ENCODE assay signal across 8 cellular contexts in genomic region chrX:154018518-154019060, GRCh38. TPM values are rescaled to one million over a fixed set of nuclear protein-coding genes. Genes with fewer than 3 reads are reported as not detected.
DNase-seq lines count a peak whose midpoint lies in the region; ATAC-seq, FAIRE-seq and TF ChIP-seq lines count a peak whose summit lies in the region.

No MANE protein-coding gene starts in this region.

- H3K4me1 ChIP-seq in kidney (ENCODE audit: control insufficient read depth in 1 of 2, insufficient read depth in 1 of 2, low read depth in 1 of 2, low read length in 2 of 2), result peaks cover 5 to 9% of the 10 kb centered on the region in 2 donors
- peaks cover 34% of the 10 kb centered on the region for H3K4me1 ChIP-seq in suprapubic skin

- H3K9ac ChIP-seq in kidney (ENCODE audit: low read length in 2 of 2), result peak overlapping the region; percentile 26 to 41

- no peaks in the 10 kb centered on the region for H3K9me3 ChIP-seq in kidney (ENCODE audit: control insufficient read depth in 1 of 2, low read length in 2 of 2)
- no peaks in the 10 kb centered on the region for H3K9me3 ChIP-seq in suprapubic skin

- H3K27me3 ChIP-seq in suprapubic skin, result no peaks in the 10 kb centered on the region

- no peaks in the 10 kb centered on the region for H3K27me3 Mint-ChIP-seq in activated CD4-positive, alpha-beta T cell treated with anti-CD3 and anti-CD28 coated beads for 36 hours
- no peaks in the 10 kb centered on the region for H3K27me3 Mint-ChIP-seq in activated naive CD4-positive, alpha-beta T cell treated with anti-CD3 and anti-CD28 coated beads, Interleukin-2, amount 10 ng/mL, durations not matched to agents 7 days and 5 days

- POLR2A ChIA-PET in activated CD4-positive, alpha-beta T cell treated with anti-CD3 and anti-CD28 coated beads for 36 hours (lab: Charles Lee), result interaction anchor here (0.6 kb wide), 1 partner anchor 51 kb away, joined by 3 read pairs; no protein-coding TSS in a partner anchor

- TF ChIP-seq EP300 in suprapubic skin (IDR thresholded peaks at IDR 0.05), result no peak

- intact Hi-C loops in activated CD4-positive, alpha-beta T cell treated with anti-CD3 and anti-CD28 coated beads for 36 hours (cut with DNase I, micrococcal nuclease), result loop anchor here in 1 of 2 experiments (2.0 to 10.0 kb wide), 4 partner anchors 34 to 356 kb away; partner anchors contain the start of genes ARHGAP4, EMD, FLNA and MECP2
- intact Hi-C loops in kidney (cut with DNase I), result no loop called here

- H3K27ac ChIP-seq in kidney (ENCODE audit: low read depth in 2 of 2, low read length in 2 of 2) (peak overlapping the region in 1 of 2 donors; percentile 32), suprapubic skin (peak overlapping the region; percentile 93)

- no peak for TF ChIP-seq POLR2A in suprapubic skin (IDR thresholded peaks at IDR 0.05)

- FAIRE-seq in kidney (lab: Jason Lieb, UNC), result no peak

- DNase-seq in activated CD4-positive, alpha-beta T cell treated with anti-CD3 and anti-CD28 coated beads for 36 hours, result no peak
- DNase-seq in activated CD4-positive, alpha-beta T cell treated with anti-CD3 and anti-CD28 coated beads, Interleukin-2, amount 50 U/mL, for 4 hours, result no peak
- DNase-seq in activated naive CD4-positive, alpha-beta T cell treated with anti-CD3 and anti-CD28 coated beads, Interleukin-2, amount 10 ng/mL, durations not matched to agents 7 days and 5 days, result no peak
- DNase-seq in kidney (no peak), suprapubic skin (ENCODE audit: low spot score in 2 of 2) (no peak), left lobe of liver (ENCODE audit: low spot score) (no peak), HCEC 1CT (no peak)

- H3K4me3 Mint-ChIP-seq in activated CD4-positive, alpha-beta T cell treated with anti-CD3 and anti-CD28 coated beads for 36 hours, result peak overlapping the region; percentile 85
- H3K4me3 Mint-ChIP-seq in activated naive CD4-positive, alpha-beta T cell treated with anti-CD3 and anti-CD28 coated beads, Interleukin-2, amount 10 ng/mL, durations not matched to agents 7 days and 5 days, result peak overlapping the region; percentile 87

- peaks cover 14% of the 10 kb centered on the region for H3K4me1 Mint-ChIP-seq in activated CD4-positive, alpha-beta T cell treated with anti-CD3 and anti-CD28 coated beads for 36 hours
- H3K4me1 Mint-ChIP-seq in activated naive CD4-positive, alpha-beta T cell treated with anti-CD3 and anti-CD28 coated beads, Interleukin-2, amount 10 ng/mL, durations not matched to agents 7 days and 5 days, result peaks cover 30% of the 10 kb centered on the region

- TF ChIP-seq CTCF in kidney (IDR thresholded peaks at IDR 0.05; ENCODE audit: borderline replicate concordance, extremely low read depth, insufficient read depth) (no peak), suprapubic skin (IDR thresholded peaks at IDR 0.05) (no peak)

- H3K36me3 Mint-ChIP-seq in activated CD4-positive, alpha-beta T cell treated with anti-CD3 and anti-CD28 coated beads for 36 hours (ENCODE audit: low read depth), result peaks cover 6% of the 10 kb centered on the region
- H3K36me3 Mint-ChIP-seq in activated naive CD4-positive, alpha-beta T cell treated with anti-CD3 and anti-CD28 coated beads, Interleukin-2, amount 10 ng/mL, durations not matched to agents 7 days and 5 days, result peaks cover 17% of the 10 kb centered on the region

- H3K4me3 ChIP-seq in kidney (ENCODE audit: low read length in 2 of 2), result peak overlapping the region; percentile 14 to 32
- H3K4me3 ChIP-seq in suprapubic skin, result peak overlapping the region; percentile 66

- H3K9me3 Mint-ChIP-seq in activated CD4-positive, alpha-beta T cell treated with anti-CD3 and anti-CD28 coated beads for 36 hours (ENCODE audit: low read depth), result no peaks in the 10 kb centered on the region
- no peaks in the 10 kb centered on the region for H3K9me3 Mint-ChIP-seq in activated naive CD4-positive, alpha-beta T cell treated with anti-CD3 and anti-CD28 coated beads, Interleukin-2, amount 10 ng/mL, durations not matched to agents 7 days and 5 days

- no peak for ATAC-seq in activated CD4-positive, alpha-beta T cell treated with anti-CD3 and anti-CD28 coated beads for 36 hours
- ATAC-seq in HG03280 (IDR thresholded peaks at IDR 0.05; ENCODE audit: unreplicated experiment), result no peak
- no peak for ATAC-seq in left lobe of liver

- peaks cover 0 to 2% of the 10 kb centered on the region in 2 donors for H3K36me3 ChIP-seq in kidney (ENCODE audit: control insufficient read depth in 1 of 2, insufficient read depth in 2 of 2, low read length in 2 of 2)
- H3K36me3 ChIP-seq in suprapubic skin, result peaks cover 25% of the 10 kb centered on the region

- CTCF ChIA-PET in activated CD4-positive, alpha-beta T cell treated with anti-CD3 and anti-CD28 coated beads for 36 hours (lab: Charles Lee), result interaction anchor here (0.6 to 0.8 kb wide), 2 partner anchors 49 to 311 kb away, joined by 3 to 5 read pairs; no protein-coding TSS in a partner anchor
- CTCF ChIA-PET in activated naive CD4-positive, alpha-beta T cell treated with anti-CD3 and anti-CD28 coated beads, Interleukin-2, amount 10 ng/mL, durations not matched to agents 7 days and 5 days (lab: Charles Lee), result interaction anchor here (1.0 to 1.4 kb wide), 2 partner anchors 38 to 352 kb away, joined by 3 to 4 read pairs; no protein-coding TSS in a partner anchor

- 76% methylated on average over 12 of the region's 15 CpGs for WGBS in suprapubic skin

- peak overlapping the region; percentile 87 for H3K27ac Mint-ChIP-seq in activated CD4-positive, alpha-beta T cell treated with anti-CD3 and anti-CD28 coated beads for 36 hours
- H3K27ac Mint-ChIP-seq in activated naive CD4-positive, alpha-beta T cell treated with anti-CD3 and anti-CD28 coated beads, Interleukin-2, amount 10 ng/mL, durations not matched to agents 7 days and 5 days, result peak overlapping the region; percentile 90

RNA-seq across cellular contexts. Expression of gene IRAK1, which starts 1.1 kb away (rescaled TPM):
- 10 to 100 TPM; 84.3 to 93.6 TPM for total RNA-seq in activated CD4-positive, alpha-beta T cell treated with anti-CD3 and anti-CD28 coated beads for 36 hours
- total RNA-seq in kidney (85.3 TPM), suprapubic skin (10 to 100 TPM; 51.3 to 61.5 (median 58.3) TPM), left lobe of liver (58.4 TPM)
- polyA plus RNA-seq in kidney (ENCODE audit: insufficient read depth, low read depth, low replicate concordance), result 46.6 TPM

RNA-seq across cellular contexts. Expression of gene TMEM187, which starts 46.0 kb away (rescaled TPM):
- total RNA-seq in activated CD4-positive, alpha-beta T cell treated with anti-CD3 and anti-CD28 coated beads for 36 hours, result 1 to 10 TPM; 4.4 to 5.4 TPM
- total RNA-seq in kidney (9.6 TPM), suprapubic skin (10 to 100 TPM in 1 of 4 donors, 1 to 10 TPM in 3; 7.8 to 10.7 (median 8.6) TPM), left lobe of liver (11.6 TPM)
- polyA plus RNA-seq in kidney (ENCODE audit: insufficient read depth, low read depth, low replicate concordance), result 12.4 TPM

RNA-seq across cellular contexts. Expression of gene HCFC1, which starts 47.0 kb away (rescaled TPM):
- 100 to 1,000 TPM in 1 of 2 experiments, 10 to 100 TPM in 1; 99.5 to 147 TPM for total RNA-seq in activated CD4-positive, alpha-beta T cell treated with anti-CD3 and anti-CD28 coated beads for 36 hours
- total RNA-seq in kidney (54.6 TPM), suprapubic skin (10 to 100 TPM; 51.9 to 72.2 (median 55.3) TPM), left lobe of liver (17.2 TPM)
- polyA plus RNA-seq in kidney (ENCODE audit: insufficient read depth, low read depth, low replicate concordance), result 13.5 TPM
